30 cellular contexts compared by ENCODE assay signal in genomic region chr19:11038511-11038910, GRCh38.
"Had no signal": no experiment of that assay in that cellular context is flagged by ENCODE, and none has a peak within 500 bp of the region (broad histone marks: within the 10 kb centered on the region; RNA-seq: fewer than 3 reads in every experiment).

No MANE protein-coding gene starts in this region.

- H3K9me3 ChIP-seq: ascending aorta, esophagus squamous epithelium, psoas muscle, sigmoid colon, thoracic aorta, uterus had no signal

- H3K27me3 Mint-ChIP-seq: activated naive CD8-positive, alpha-beta T cell treated with anti-CD3 and anti-CD28 coated beads for 36 hours; naive thymus-derived CD4-positive, alpha-beta T cell; stimulated activated naive CD8-positive, alpha-beta T cell treated with anti-CD3 and anti-CD28 coated beads, Interleukin-15, Interleukin-2, amounts not matched to agents 100 ng/mL and 50 ng/mL, for 24 hours had no signal

- H3K9ac ChIP-seq: parathyroid adenoma had no signal

- DNase-seq: activated CD4-positive, alpha-beta T cell treated with anti-CD3 and anti-CD28 coated beads for 4 hours; activated CD4-positive, alpha-beta T cell treated with anti-CD3 and anti-CD28 coated beads, Interleukin-2, amount 50 U/mL, for 48 hours; activated CD4-positive, CD25-positive, alpha-beta regulatory T cell; activated naive CD4-positive, alpha-beta T cell; activated naive CD8-positive, alpha-beta T cell treated with anti-CD3 and anti-CD28 coated beads for 36 hours; activated T-cell treated with anti-CD3 and anti-CD28 coated beads, Interleukin-2, amount 50 U/mL, for 48 hours; brain microvascular endothelial cell; esophagus squamous epithelium; foreskin melanocyte; hippocampal formation; kidney; left colon; naive thymus-derived CD4-positive, alpha-beta T cell; occipital lobe; psoas muscle; sigmoid colon; small intestine; stimulated activated CD4-positive, alpha-beta T cell treated with anti-CD3 and anti-CD28 coated beads, Interleukin-4, amount 100 ng/mL, for 24 hours; T-helper 2 cell; trophoblast cell; uterus had no signal

- H3K27ac Mint-ChIP-seq: activated naive CD8-positive, alpha-beta T cell treated with anti-CD3 and anti-CD28 coated beads for 36 hours; dendritic cell treated with granulocyte-macrophage colony-stimulating factor and Interleukin-4, amounts not matched to agents 40 ng/mL and 50 ng/mL, for 4 days; mesothelial cell of epicardium; stimulated activated effector memory CD8-positive, alpha-beta T cell treated with anti-CD3 and anti-CD28 coated beads, Interleukin-12 subunit alpha, Interleukin-12 subunit beta, amount 100 ng/mL, for 72 hours; stimulated activated naive CD8-positive, alpha-beta T cell treated with anti-CD3 and anti-CD28 coated beads, Interleukin-15, Interleukin-2, amounts not matched to agents 100 ng/mL and 50 ng/mL, for 24 hours had no signal

- H3K36me3 ChIP-seq: uterus had no signal

- FAIRE-seq: kidney, small intestine had no signal

- H3K4me1 ChIP-seq: parathyroid adenoma, uterus had no signal

- ATAC-seq: left colon; naive thymus-derived CD4-positive, alpha-beta T cell; psoas muscle; stimulated activated effector memory CD8-positive, alpha-beta T cell treated with anti-CD3 and anti-CD28 coated beads, Interleukin-12 subunit alpha, Interleukin-12 subunit beta, amount 100 ng/mL, for 72 hours had no signal

- H3K27me3 ChIP-seq: ascending aorta, brain microvascular endothelial cell, esophagus squamous epithelium, sigmoid colon, uterus had no signal

- H3K4me3 Mint-ChIP-seq: activated naive CD8-positive, alpha-beta T cell treated with anti-CD3 and anti-CD28 coated beads for 36 hours; dendritic cell treated with granulocyte-macrophage colony-stimulating factor and Interleukin-4, amounts not matched to agents 40 ng/mL and 50 ng/mL, for 4 days; mesothelial cell of epicardium; naive thymus-derived CD4-positive, alpha-beta T cell; neural crest cell; stimulated activated effector memory CD8-positive, alpha-beta T cell treated with anti-CD3 and anti-CD28 coated beads, Interleukin-12 subunit alpha, Interleukin-12 subunit beta, amount 100 ng/mL, for 72 hours; stimulated activated naive CD8-positive, alpha-beta T cell treated with anti-CD3 and anti-CD28 coated beads, Interleukin-15, Interleukin-2, amounts not matched to agents 100 ng/mL and 50 ng/mL, for 24 hours had no signal

- H3K4me1 Mint-ChIP-seq: mesothelial cell of epicardium; neural crest cell; stimulated activated effector memory CD8-positive, alpha-beta T cell treated with anti-CD3 and anti-CD28 coated beads, Interleukin-12 subunit alpha, Interleukin-12 subunit beta, amount 100 ng/mL, for 72 hours had no signal

- H3K9me3 Mint-ChIP-seq: activated naive CD8-positive, alpha-beta T cell treated with anti-CD3 and anti-CD28 coated beads for 36 hours; dendritic cell treated with granulocyte-macrophage colony-stimulating factor and Interleukin-4, amounts not matched to agents 40 ng/mL and 50 ng/mL, for 4 days; mesothelial cell of epicardium; naive thymus-derived CD4-positive, alpha-beta T cell; neural crest cell; stimulated activated effector memory CD8-positive, alpha-beta T cell treated with anti-CD3 and anti-CD28 coated beads, Interleukin-12 subunit alpha, Interleukin-12 subunit beta, amount 100 ng/mL, for 72 hours; stimulated activated naive CD8-positive, alpha-beta T cell treated with anti-CD3 and anti-CD28 coated beads, Interleukin-15, Interleukin-2, amounts not matched to agents 100 ng/mL and 50 ng/mL, for 24 hours had no signal

- H3K27ac ChIP-seq: ascending aorta, brain microvascular endothelial cell, epithelial cell of prostate, esophagus squamous epithelium, parathyroid adenoma, psoas muscle, sigmoid colon, thoracic aorta, uterus had no signal

- H2AFZ ChIP-seq: parathyroid adenoma had no signal

- H3K4me3 ChIP-seq: ascending aorta, esophagus squamous epithelium, psoas muscle, sigmoid colon, thoracic aorta, uterus had no signal
